ENCODE assay signal across 11 cellular contexts in genomic region chr16:13863075-13863765, GRCh38.
"Had no signal": no experiment of that assay in that cellular context is flagged by ENCODE, and none has a peak within 500 bp of the region (broad histone marks: within the 10 kb centered on the region; RNA-seq: fewer than 3 reads in every experiment).

No MANE protein-coding gene starts in this region.

- H3K4me3 ChIP-seq: body of pancreas, right atrium auricular region had no signal

- ATAC-seq: body of pancreas, natural killer cell had no signal

- DNase-seq: activated effector memory CD4-positive, alpha-beta T cell treated with Interleukin-2 at 50 U/mL for 16 hours; activated T-cell treated with anti-CD3 and anti-CD28 coated beads, Interleukin-2, amount 50 U/mL, for 1 hour; amniotic stem cell; body of pancreas; central memory CD4-positive, alpha-beta T cell; cortex of kidney; effector CD8-positive, alpha-beta T cell; hypothalamus; natural killer cell; small intestine had no signal
